In the genomic region with DNA sequence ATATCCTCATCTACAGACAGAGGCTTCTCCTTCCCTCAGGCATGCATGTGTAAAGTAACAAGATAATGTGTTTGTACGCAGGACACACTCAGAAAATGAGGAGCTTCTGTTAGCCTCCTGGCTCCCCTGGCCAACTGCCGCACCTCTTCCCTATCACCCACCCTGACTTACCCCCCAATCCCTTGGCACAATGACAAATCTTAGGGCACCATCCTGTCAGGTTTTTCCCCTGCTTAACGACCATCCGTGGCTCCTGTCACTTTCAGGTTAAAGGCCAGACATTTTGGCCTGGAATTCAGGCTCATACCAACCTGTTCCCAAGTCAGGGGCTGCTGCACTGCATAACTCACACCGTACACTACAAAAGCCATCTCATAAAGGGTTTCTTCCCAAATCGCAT, we compare ENCODE assay signal across 10 cellular contexts. TPM values are rescaled to one million over a fixed set of nuclear protein-coding genes. Genes with fewer than 3 reads are reported as not detected.
DNase-seq lines count a peak whose midpoint lies in the region; ATAC-seq and TF ChIP-seq lines count a peak whose summit lies in the region.
"Had no signal": no experiment of that assay in that cellular context is flagged by ENCODE, and none has a peak within 500 bp of the region (broad histone marks: within the 10 kb centered on the region; RNA-seq: fewer than 3 reads in every experiment).

No MANE protein-coding gene starts in this region.

- peaks cover 65% of the 10 kb centered on the region for H3K36me3 Mint-ChIP-seq in activated T-cell treated with anti-CD3 and anti-CD28 coated beads, Interleukin-2, amount 50 U/mL, for 24 hours (ENCODE audit: low read depth)
- H3K36me3 Mint-ChIP-seq in activated T-helper 1 cell treated with anti-CD3 and anti-CD28 coated beads, Interleukin-12 subunit alpha, Interleukin-12 subunit beta, Interleukin-2, Interleukin-4 antibody, amounts not matched to agents 30 ng/mL and 10 ng/mL and 1 ng/mL, durations not matched to agents 14 hours and 24 hours and 36 hours (ENCODE audit: low read depth), result peaks cover 33% of the 10 kb centered on the region

- DNase-seq in activated T-cell treated with anti-CD3 and anti-CD28 coated beads, Interleukin-2, amount 50 U/mL, for 24 hours, result no peak
- no peak for DNase-seq in activated T-cell treated with anti-CD3 and anti-CD28 coated beads, Interleukin-2, amount 50 U/mL, for 48 hours
- DNase-seq in activated T-helper 1 cell treated with anti-CD3 and anti-CD28 coated beads, Interleukin-12 subunit alpha, Interleukin-12 subunit beta, Interleukin-2, Interleukin-4 antibody, amounts not matched to agents 30 ng/mL and 10 ng/mL and 1 ng/mL, durations not matched to agents 14 hours and 24 hours and 36 hours (ENCODE audit: low spot score), result no peak
- no peak for DNase-seq in lower lobe of right lung
- DNase-seq in thoracic aorta (ENCODE audit: low spot score), result no peak
- DNase-seq: stimulated activated CD4-positive, alpha-beta T cell treated with anti-CD3 and anti-CD28 coated beads, Interleukin-4, amount 100 ng/mL, for 24 hours had no signal

- peaks cover 72% of the 10 kb centered on the region for H3K4me1 Mint-ChIP-seq in activated T-cell treated with anti-CD3 and anti-CD28 coated beads, Interleukin-2, amount 50 U/mL, for 24 hours (ENCODE audit: low read depth)
- peaks cover 67% of the 10 kb centered on the region for H3K4me1 Mint-ChIP-seq in activated T-helper 1 cell treated with anti-CD3 and anti-CD28 coated beads, Interleukin-12 subunit alpha, Interleukin-12 subunit beta, Interleukin-2, Interleukin-4 antibody, amounts not matched to agents 30 ng/mL and 10 ng/mL and 1 ng/mL, durations not matched to agents 14 hours and 24 hours and 36 hours (ENCODE audit: low read depth)

- no peaks in the 10 kb centered on the region for H3K27me3 ChIP-seq in lower lobe of right lung (ENCODE audit: low read depth)
- no peaks in the 10 kb centered on the region for H3K27me3 ChIP-seq in thoracic aorta (replicated peaks; ENCODE audit: insufficient read depth)

- TF ChIP-seq CTCF in lower lobe of right lung (IDR thresholded peaks at IDR 0.05), result no peak
- TF ChIP-seq CTCF in thoracic aorta (IDR thresholded peaks at IDR 0.05), result no peak

- intact Hi-C loops in activated T-helper 1 cell treated with anti-CD3 and anti-CD28 coated beads, Interleukin-12 subunit alpha, Interleukin-12 subunit beta, Interleukin-2, Interleukin-4 antibody, amounts not matched to agents 30 ng/mL and 10 ng/mL and 1 ng/mL, durations not matched to agents 14 hours and 24 hours and 36 hours (cut with micrococcal nuclease), result loop anchor here (5.0 kb wide), 2 partner anchors 238 to 562 kb away; a partner anchor contains a TSS
- intact Hi-C loops in lower lobe of right lung (cut with DNase I), result no loop called here

- H3K36me3 ChIP-seq in lower lobe of right lung (no peaks in the 10 kb centered on the region), thoracic aorta (no peaks in the 10 kb centered on the region)

- peaks cover 74% of the 10 kb centered on the region for H3K4me1 ChIP-seq in lower lobe of right lung
- H3K4me1 ChIP-seq in thoracic aorta (ENCODE audit: control insufficient read depth in 1 of 2, low read depth in 2 of 2), result peaks cover 20 to 69% of the 10 kb centered on the region in 2 donors

- H3K27ac Mint-ChIP-seq in activated T-cell treated with anti-CD3 and anti-CD28 coated beads, Interleukin-2, amount 50 U/mL, for 24 hours, result peak overlapping the region; percentile 83
- H3K27ac Mint-ChIP-seq in activated T-helper 1 cell treated with anti-CD3 and anti-CD28 coated beads, Interleukin-12 subunit alpha, Interleukin-12 subunit beta, Interleukin-2, Interleukin-4 antibody, amounts not matched to agents 30 ng/mL and 10 ng/mL and 1 ng/mL, durations not matched to agents 14 hours and 24 hours and 36 hours, result peak overlapping the region; percentile 65

- peak overlapping the region; percentile 53 for H3K27ac ChIP-seq in lower lobe of right lung
- H3K27ac ChIP-seq in thoracic aorta, result peak overlapping the region; percentile 71 to 84
- H3K27ac ChIP-seq: VCaP had no signal

- no peak for ATAC-seq in lower lobe of right lung
- no peak for ATAC-seq in thoracic aorta (ENCODE audit: insufficient number of reproducible peaks, low FRiP score, low read depth)
- no peak for ATAC-seq in HG02588 (IDR thresholded peaks at IDR 0.05; ENCODE audit: unreplicated experiment)
- no peak for ATAC-seq in GM21717 (IDR thresholded peaks at IDR 0.05; ENCODE audit: unreplicated experiment)
- ATAC-seq in HG03135 (IDR thresholded peaks at IDR 0.05; ENCODE audit: unreplicated experiment), result no peak

- H3K9me3 ChIP-seq in lower lobe of right lung (no peaks in the 10 kb centered on the region), thoracic aorta (no peaks in the 10 kb centered on the region)

- H3K27me3 Mint-ChIP-seq in activated T-cell treated with anti-CD3 and anti-CD28 coated beads, Interleukin-2, amount 50 U/mL, for 24 hours, result no peaks in the 10 kb centered on the region
- no peaks in the 10 kb centered on the region for H3K27me3 Mint-ChIP-seq in activated T-helper 1 cell treated with anti-CD3 and anti-CD28 coated beads, Interleukin-12 subunit alpha, Interleukin-12 subunit beta, Interleukin-2, Interleukin-4 antibody, amounts not matched to agents 30 ng/mL and 10 ng/mL and 1 ng/mL, durations not matched to agents 14 hours and 24 hours and 36 hours (ENCODE audit: insufficient read depth)

- H3K4me3 ChIP-seq in lower lobe of right lung, result no peak overlapping the region
- H3K4me3 ChIP-seq in thoracic aorta, result no peak overlapping the region

- peak overlapping the region; percentile 44 for H3K4me3 Mint-ChIP-seq in activated T-cell treated with anti-CD3 and anti-CD28 coated beads, Interleukin-2, amount 50 U/mL, for 24 hours
- H3K4me3 Mint-ChIP-seq in activated T-helper 1 cell treated with anti-CD3 and anti-CD28 coated beads, Interleukin-12 subunit alpha, Interleukin-12 subunit beta, Interleukin-2, Interleukin-4 antibody, amounts not matched to agents 30 ng/mL and 10 ng/mL and 1 ng/mL, durations not matched to agents 14 hours and 24 hours and 36 hours, result peak overlapping the region; percentile 61

- H3K9me3 Mint-ChIP-seq in activated T-cell treated with anti-CD3 and anti-CD28 coated beads, Interleukin-2, amount 50 U/mL, for 24 hours, result no peaks in the 10 kb centered on the region
- H3K9me3 Mint-ChIP-seq in activated T-helper 1 cell treated with anti-CD3 and anti-CD28 coated beads, Interleukin-12 subunit alpha, Interleukin-12 subunit beta, Interleukin-2, Interleukin-4 antibody, amounts not matched to agents 30 ng/mL and 10 ng/mL and 1 ng/mL, durations not matched to agents 14 hours and 24 hours and 36 hours, result no peaks in the 10 kb centered on the region

RNA-seq across cellular contexts. Expression of a gene that starts 7.4 kb away (rescaled TPM):
- 178 and 182 TPM in 2 replicates for total RNA-seq in activated T-helper 1 cell treated with anti-CD3 and anti-CD28 coated beads, Interleukin-12 subunit alpha, Interleukin-12 subunit beta, Interleukin-2, Interleukin-4 antibody, amounts not matched to agents 30 ng/mL and 10 ng/mL and 1 ng/mL, durations not matched to agents 14 hours and 24 hours and 36 hours
- total RNA-seq in lower lobe of right lung (66.9 TPM), thoracic aorta (10 to 100 TPM; 34.8 to 68.5 TPM)
